In the genomic region with DNA sequence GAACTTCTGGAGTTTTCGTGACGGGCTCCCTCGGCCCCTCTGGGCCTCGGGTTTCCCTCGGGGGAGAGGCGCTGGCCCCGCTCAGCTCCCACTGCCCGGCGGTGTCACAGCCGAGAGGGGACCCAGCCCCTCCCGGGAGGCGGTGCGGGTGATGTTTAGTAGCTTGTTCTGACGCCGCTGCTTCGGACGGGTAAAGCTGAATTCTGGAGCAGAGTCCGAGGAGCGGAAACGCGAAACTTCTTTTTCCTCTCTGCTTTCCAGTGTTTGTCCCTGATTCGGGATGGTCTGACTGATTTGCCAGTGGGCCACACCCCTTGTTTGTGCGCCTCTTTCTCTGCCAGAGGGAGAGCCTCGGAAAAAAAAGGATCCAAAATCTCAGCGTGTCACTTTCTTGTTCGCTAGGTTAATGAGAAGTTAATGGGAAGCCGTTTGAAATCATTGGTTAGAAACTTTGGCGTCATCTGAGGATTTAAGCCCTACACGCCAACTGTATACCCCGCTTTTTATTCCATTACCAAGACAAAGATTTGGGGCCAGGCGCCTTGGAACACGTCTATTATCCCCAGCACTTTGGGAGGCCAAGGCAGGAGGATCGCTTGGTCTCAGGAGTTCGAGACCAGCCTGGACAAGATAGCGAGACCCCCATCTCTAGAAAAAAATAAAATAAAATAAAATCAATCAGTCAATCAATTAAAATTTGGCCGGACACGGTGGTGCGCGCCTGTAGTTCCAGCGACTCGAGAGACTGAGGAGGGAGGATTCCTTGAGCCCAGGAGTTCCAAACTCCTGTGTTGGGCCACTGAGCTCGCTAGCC, we compare ENCODE assay signal across 8 cellular contexts. TPM values are rescaled to one million over a fixed set of nuclear protein-coding genes. Genes with fewer than 3 reads are reported as not detected.
DNase-seq lines count a peak whose midpoint lies in the region; ATAC-seq and TF ChIP-seq lines count a peak whose summit lies in the region.

No MANE protein-coding gene starts in this region.

- TF ChIP-seq CTCF in OCI-LY3 (IDR thresholded peaks at IDR 0.05; ENCODE audit: low read depth, low read length) (no peak), prostate gland (IDR thresholded peaks at IDR 0.05) (no peak)

- DNase-seq in NCI-H1417 (lab: John Stamatoyannopoulos, UW) = peak; percentile 23 to 87 (median 86)
- DNase-seq in NCI-H1417 treated with DMSO at 0.1 percent for 48 hours (lab: John Stamatoyannopoulos, UW) = no peak
- DNase-seq in anterior cingulate cortex (lab: John Stamatoyannopoulos, UW) = peak in 43 of 58 donors; percentile 25 to 77 (median 56)
- peak in 2 of 3 donors; percentile 62 to 85 for DNase-seq in right cardiac atrium
- peak; percentile 30 for DNase-seq in prostate gland (ENCODE audit: low spot score)
- no peak for DNase-seq in NCI-H524 treated with DMSO at 0.1 percent for 48 hours (lab: John Stamatoyannopoulos, UW)

- peak overlapping the region; percentile 82 for H3K4me3 ChIP-seq in OCI-LY3 (ENCODE audit: low read length)
- H3K4me3 ChIP-seq in right cardiac atrium (ENCODE audit: low read length) = peak overlapping the region; percentile 70
- peak overlapping the region; percentile 60 to 79 for H3K4me3 ChIP-seq in prostate gland

- peak overlapping the region; percentile 76 for H3K9ac ChIP-seq in OCI-LY3 (ENCODE audit: low read length)

- intact Hi-C loops in right cardiac atrium (cut with DNase I) (loop anchor here in 1 of 4 donors (10.0 kb wide), 1 partner anchor 53 kb away; no protein-coding TSS in a partner anchor), prostate gland (cut with DNase I) (no loop called here)

- H3K36me3 ChIP-seq in OCI-LY3 (replicated peaks; ENCODE audit: low read depth, low read length) = peaks cover 14% of the 10 kb centered on the region
- H3K36me3 ChIP-seq in prostate gland = no peaks in the 10 kb centered on the region

- ATAC-seq in HG02973 (IDR thresholded peaks at IDR 0.05; ENCODE audit: unreplicated experiment) = peak; percentile 19
- peak; percentile 63 to 70 for ATAC-seq in right cardiac atrium

- H3K27ac ChIP-seq in OCI-LY3 (ENCODE audit: low read length) (peak overlapping the region; percentile 14; the same call in 1 of the 2 replicates), right cardiac atrium (ENCODE audit: low read length) (peak overlapping the region; percentile 87), prostate gland (peak overlapping the region; percentile 91 to 95)

- no peaks in the 10 kb centered on the region for H4K20me1 ChIP-seq in OCI-LY3 (ENCODE audit: insufficient read depth, low read length)

- H3K4me1 ChIP-seq in OCI-LY3 (ENCODE audit: low read length) = peaks cover 9% of the 10 kb centered on the region
- no peaks in the 10 kb centered on the region for H3K4me1 ChIP-seq in right cardiac atrium (ENCODE audit: control insufficient read depth, insufficient read depth, low read length)
- H3K4me1 ChIP-seq in prostate gland (replicated peaks) = no peaks in the 10 kb centered on the region

- H3K9me3 ChIP-seq in OCI-LY3 (ENCODE audit: insufficient read depth, low read length) (no peaks in the 10 kb centered on the region), right cardiac atrium (ENCODE audit: control insufficient read depth, low read length) (no peaks in the 10 kb centered on the region), prostate gland (no peaks in the 10 kb centered on the region)

- 19% methylated on average over 42 of the region's 42 CpGs for WGBS in right cardiac atrium
- WGBS in prostate gland = 20% methylated on average over 42 of the region's 42 CpGs

- H3K4me2 ChIP-seq in OCI-LY3 (ENCODE audit: low read length) = peak overlapping the region; percentile 87

- H3K27me3 ChIP-seq in OCI-LY3 (ENCODE audit: low read depth, low read length) = no peaks in the 10 kb centered on the region
- H3K27me3 ChIP-seq in right cardiac atrium (ENCODE audit: control insufficient read depth, insufficient read depth) = no peaks in the 10 kb centered on the region
- no peaks in the 10 kb centered on the region for H3K27me3 ChIP-seq in prostate gland (replicated peaks; ENCODE audit: insufficient read depth)

- H2AFZ ChIP-seq in OCI-LY3 (ENCODE audit: low read depth, low read length) = peak overlapping the region; percentile 88

- TF ChIP-seq POLR2A in prostate gland (IDR thresholded peaks at IDR 0.05) = no peak

- H3K79me2 ChIP-seq in OCI-LY3 (ENCODE audit: low read length) = peaks cover 19% of the 10 kb centered on the region

RNA-seq across cellular contexts. Expression of a gene that starts 0.8 kb away (rescaled TPM):
- total RNA-seq in right cardiac atrium (10 to 100 TPM; 14.1 to 17.1 (median 15.9) TPM), prostate gland (10 to 100 TPM; 15.2 to 22.2 TPM)
- polyA plus RNA-seq in right cardiac atrium = 10.5 TPM

RNA-seq across cellular contexts. Expression of a gene that starts 14.4 kb away (rescaled TPM):
- total RNA-seq in right cardiac atrium (10 to 100 TPM in 1 of 4 donors, 1 to 10 TPM in 3; 8.3 to 11.0 (median 8.7) TPM), prostate gland (10 to 100 TPM; 26.5 to 29.1 TPM)
- polyA plus RNA-seq in right cardiac atrium = 13.6 TPM

RNA-seq across cellular contexts. Expression of a gene that starts 14.5 kb away (rescaled TPM):
- total RNA-seq in right cardiac atrium = 1 to 10 TPM in 2 of 4 donors, under 1 TPM in 2; 0.33 to 1.7 (median 0.93) TPM
- 0.20 TPM for polyA plus RNA-seq in right cardiac atrium
- total RNA-seq in prostate gland = 10 to 100 TPM in 1 of 2 donors, 1 to 10 TPM in 1; 1.2 to 10.8 TPM

RNA-seq across cellular contexts. Expression of a gene that starts 34.6 kb away (rescaled TPM):
- not detected for total RNA-seq in right cardiac atrium
- polyA plus RNA-seq in right cardiac atrium = not detected
- total RNA-seq in prostate gland = under 1 TPM in 1 of 2 donors, not detected in 1; 0.85 TPM

RNA-seq across cellular contexts. Expression of a gene that starts 56.6 kb away (rescaled TPM):
- total RNA-seq in right cardiac atrium (1 to 10 TPM; 1.5 to 3.0 (median 1.8) TPM), prostate gland (1 to 10 TPM in 1 of 2 donors, under 1 TPM in 1; 0.18 to 8.7 TPM)
- 2.0 TPM for polyA plus RNA-seq in right cardiac atrium

Comparison
In these comparisons a context has a peak if more than half of its experiments do, and no peak if none do; other contexts are left out.
1. DNase-seq: peak in NCI-H1417 (3 of 3), anterior cingulate cortex (43 of 58), right cardiac atrium (2 of 3) and prostate gland (single experiment); none in NCI-H1417 treated with DMSO at 0.1 percent for 48 hours (single experiment) and NCI-H524 treated with DMSO at 0.1 percent for 48 hours (single experiment).
2. H3K27ac ChIP-seq: peak in every context shown above with its lines; median percentile 93 in prostate gland; 87 in right cardiac atrium; 14 in OCI-LY3.
3. Peak in every context shown above with its lines, with median percentiles within 50 percentile points of each other: H3K4me3 ChIP-seq.